12 cellular contexts compared by ENCODE assay signal in the genomic region with DNA sequence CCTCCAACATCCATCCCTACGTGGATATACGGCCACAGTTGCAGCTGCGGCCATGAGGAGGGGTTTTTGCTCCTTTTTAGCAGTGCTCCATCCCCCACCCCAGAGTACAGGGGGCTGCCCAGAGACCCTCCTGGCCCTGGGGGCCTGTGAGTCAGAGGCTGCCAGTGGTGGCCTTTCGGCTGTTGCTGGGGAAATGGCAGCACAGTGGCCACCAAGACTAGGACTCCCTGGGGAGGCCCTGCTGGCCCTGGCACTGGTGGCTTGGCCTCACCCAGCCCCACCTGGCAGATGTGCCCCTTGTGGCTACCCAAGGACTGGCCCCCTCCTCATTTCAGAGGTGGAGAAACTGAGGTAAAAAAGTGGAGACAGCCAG. TPM values are rescaled to one million over a fixed set of nuclear protein-coding genes. Genes with fewer than 3 reads are reported as not detected.
A peak's percentile ranks its signal among the peaks of the same experiment; 100 is the strongest.
DNase-seq lines count a peak whose midpoint lies in the region; ATAC-seq and TF ChIP-seq lines count a peak whose summit lies in the region.
"Had no signal": no experiment of that assay in that cellular context is flagged by ENCODE, and none has a peak within 500 bp of the region (broad histone marks: within the 10 kb centered on the region; RNA-seq: fewer than 3 reads in every experiment).

No MANE protein-coding gene starts in this region.

- H3K4me1 Mint-ChIP-seq in activated naive CD8-positive, alpha-beta T cell treated with anti-CD3 and anti-CD28 coated beads, Interleukin-2, amount 50 U/mL, for 24 hours: peaks cover 23% of the 10 kb centered on the region
- peaks cover 75% of the 10 kb centered on the region for H3K4me1 Mint-ChIP-seq in nephron progenitor cell

- TF ChIP-seq CTCF in AG04450 (IDR thresholded peaks at IDR 0.05; ENCODE audit: low read depth, low read length): no peak
- no peak for TF ChIP-seq CTCF in gastroesophageal sphincter (IDR thresholded peaks at IDR 0.05)
- TF ChIP-seq CTCF in nephron progenitor cell (IDR thresholded peaks at IDR 0.05): no peak

- no peak overlapping the region for H3K4me3 Mint-ChIP-seq in activated naive CD8-positive, alpha-beta T cell treated with anti-CD3 and anti-CD28 coated beads, Interleukin-2, amount 50 U/mL, for 24 hours
- no peak overlapping the region for H3K4me3 Mint-ChIP-seq in nephron progenitor cell

- WGBS in gastroesophageal sphincter (ENCODE audit: low coverage in 1 of 2), 2 donors: no CpG with 5 or more reads among the region's 4 CpGs

- H3K27me3 Mint-ChIP-seq in activated naive CD8-positive, alpha-beta T cell treated with anti-CD3 and anti-CD28 coated beads, Interleukin-2, amount 50 U/mL, for 24 hours: no peaks in the 10 kb centered on the region
- H3K27me3 Mint-ChIP-seq in nephron progenitor cell (ENCODE audit: low read depth, poor library complexity): peaks cover 16% of the 10 kb centered on the region

- no peak for ATAC-seq in gastroesophageal sphincter
- no peak for ATAC-seq in activated naive CD8-positive, alpha-beta T cell treated with anti-CD3 and anti-CD28 coated beads, Interleukin-2, amount 50 U/mL, for 24 hours
- ATAC-seq: GM12878 had no signal

- DNase-seq in AG04450 (ENCODE audit: low read depth, low spot score) (no peak), adipocyte (ENCODE audit: low read depth) (no peak), nephron progenitor cell (no peak), NCI-H2107 treated with DMSO at 0.1 percent for 48 hours (lab: John Stamatoyannopoulos, UW; ENCODE audit: unreplicated experiment) (no peak)
- no peak for DNase-seq in activated naive CD8-positive, alpha-beta T cell treated with anti-CD3 and anti-CD28 coated beads, Interleukin-2, amount 50 U/mL, for 24 hours
- DNase-seq in activated naive CD4-positive, alpha-beta T cell (lab: John Stamatoyannopoulos, UW): no peak
- DNase-seq: activated gamma-delta T cell treated with Interleukin-2 at 50 U/mL for 16 hours, cerebellar nuclear complex had no signal

- H3K9me3 ChIP-seq in AG04450 (ENCODE audit: control insufficient read depth, insufficient read depth, low read length): no peaks in the 10 kb centered on the region
- no peaks in the 10 kb centered on the region for H3K9me3 ChIP-seq in adipocyte (ENCODE audit: control insufficient read depth, low read length)
- H3K9me3 ChIP-seq in gastroesophageal sphincter: no peaks in the 10 kb centered on the region

- H3K27me3 ChIP-seq in AG04450 (ENCODE audit: control insufficient read depth, insufficient read depth, low read length): no peaks in the 10 kb centered on the region
- no peaks in the 10 kb centered on the region for H3K27me3 ChIP-seq in adipocyte (replicated peaks; ENCODE audit: control insufficient read depth, insufficient read depth, low read length)
- no peaks in the 10 kb centered on the region for H3K27me3 ChIP-seq in gastroesophageal sphincter
- no peaks in the 10 kb centered on the region for H3K27me3 ChIP-seq in rectal smooth muscle tissue (ENCODE audit: control insufficient read depth, insufficient read depth, low read length)

- no peaks in the 10 kb centered on the region for H3K36me3 ChIP-seq in adipocyte (ENCODE audit: control insufficient read depth, insufficient read depth, low read length, severe bottlenecking)
- H3K36me3 ChIP-seq in gastroesophageal sphincter: no peaks in the 10 kb centered on the region
- H3K36me3 ChIP-seq in rectal smooth muscle tissue (ENCODE audit: control insufficient read depth, insufficient read depth, low read length): no peaks in the 10 kb centered on the region

- TF ChIP-seq EP300 in gastroesophageal sphincter (IDR thresholded peaks at IDR 0.05): no peak

- POLR2A ChIA-PET in AG04450 (lab: Yijun Ruan, JAX): interaction anchor here (0.5 to 0.7 kb wide), 2 partner anchors 29 to 167 kb away, joined by 3 to 6 read pairs; no protein-coding TSS in a partner anchor

- no peak overlapping the region for H3K4me3 ChIP-seq in AG04450 (ENCODE audit: low read depth, low read length)
- H3K4me3 ChIP-seq in adipocyte (ENCODE audit: low read length): no peak overlapping the region
- no peak overlapping the region for H3K4me3 ChIP-seq in gastroesophageal sphincter
- H3K4me3 ChIP-seq in rectal smooth muscle tissue (ENCODE audit: low read length): no peak overlapping the region
- H3K4me3 ChIP-seq: GM12878, skin epidermis had no signal

- CTCF ChIA-PET in AG04450 (lab: Charles Lee): no interaction called here

- H3K36me3 Mint-ChIP-seq in activated naive CD8-positive, alpha-beta T cell treated with anti-CD3 and anti-CD28 coated beads, Interleukin-2, amount 50 U/mL, for 24 hours (ENCODE audit: low read depth): no peaks in the 10 kb centered on the region
- H3K36me3 Mint-ChIP-seq in nephron progenitor cell (ENCODE audit: low read depth): peaks cover 7% of the 10 kb centered on the region

- no peak for TF ChIP-seq POLR2A in gastroesophageal sphincter (IDR thresholded peaks at IDR 0.05)

- no peak overlapping the region for H3K27ac Mint-ChIP-seq in activated naive CD8-positive, alpha-beta T cell treated with anti-CD3 and anti-CD28 coated beads, Interleukin-2, amount 50 U/mL, for 24 hours
- no peak overlapping the region for H3K27ac Mint-ChIP-seq in nephron progenitor cell

- H3K9ac ChIP-seq in adipocyte (ENCODE audit: low read length): peak overlapping the region; percentile 27
- H3K9ac ChIP-seq in rectal smooth muscle tissue (ENCODE audit: low read length): no peak overlapping the region

- no peaks in the 10 kb centered on the region for H3K9me3 Mint-ChIP-seq in activated naive CD8-positive, alpha-beta T cell treated with anti-CD3 and anti-CD28 coated beads, Interleukin-2, amount 50 U/mL, for 24 hours
- H3K9me3 Mint-ChIP-seq in nephron progenitor cell: no peaks in the 10 kb centered on the region

- H3K27ac ChIP-seq in AG04450 (ENCODE audit: low read depth, low read length): peak overlapping the region; percentile 77
- H3K27ac ChIP-seq in gastroesophageal sphincter: peak overlapping the region; percentile 55 to 87 (median 84)
- peak overlapping the region; percentile 74 for H3K27ac ChIP-seq in rectal smooth muscle tissue (ENCODE audit: low read depth, low read length)

- H3K4me1 ChIP-seq in adipocyte (ENCODE audit: control insufficient read depth, insufficient read depth, low read length) (peaks cover 49% of the 10 kb centered on the region), gastroesophageal sphincter (peaks cover 3 to 81% (median 42%) of the 10 kb centered on the region in 3 donors), rectal smooth muscle tissue (ENCODE audit: control insufficient read depth, insufficient read depth, low read length) (peaks cover 32% of the 10 kb centered on the region)

RNA-seq across cellular contexts. Expression of gene RAI1, which starts 29.1 kb away (rescaled TPM):
- 2.1 and 3.2 TPM in 2 replicates for polyA plus RNA-seq in AG04450 (2011; rRNA removed)
- polyA minus RNA-seq in AG04450 (2011; rRNA and poly(A)+ RNA removed): 4.2 and 5.4 TPM in 2 replicates
- total RNA-seq in gastroesophageal sphincter: 10 to 100 TPM; 15.9 to 39.7 (median 28.3) TPM
